Comparison of ENCODE assay signal across 3 cellular contexts in genomic region chr12:26572131-26572530, GRCh38.
TF ChIP-seq lines count a peak whose summit lies in the region.

No MANE protein-coding gene starts in this region.

TF ChIP-seq in IMR-90, 13 proteins besides CTCF, POLR2A, EP300 and RAD21 (continued from another document):
- TF ChIP-seq SMC3 (IDR thresholded peaks at IDR 0.05; ENCODE audit: low read depth, low read length) (no peak), FOS (IDR thresholded peaks at IDR 0.05; ENCODE audit: low read depth, low read length) (no peak), USF2 (IDR thresholded peaks at IDR 0.05; ENCODE audit: low read depth, low read length) (no peak), MXI1 (IDR thresholded peaks at IDR 0.05; ENCODE audit: borderline replicate concordance, low read depth, low read length) (no peak), BHLHE40 (IDR thresholded peaks at IDR 0.05; ENCODE audit: low read depth, low read length) (no peak), RFX5 (IDR thresholded peaks at IDR 0.05; ENCODE audit: low read depth, low read length) (no peak), MAZ (IDR thresholded peaks at IDR 0.05; ENCODE audit: borderline replicate concordance, low read depth, low read length) (no peak), CHD1 (IDR thresholded peaks at IDR 0.05; ENCODE audit: low read depth, low read length) (no peak), CEBPB (IDR thresholded peaks at IDR 0.05; ENCODE audit: low read depth, low read length) (no peak)
TF ChIP-seq in IMR-90: peak in this region for 0.

TF ChIP-seq in endothelial cell of umbilical vein, 7 proteins besides CTCF, POLR2A, EP300 and RAD21:
- TF ChIP-seq GATA2 (IDR thresholded peaks at IDR 0.05; ENCODE audit: insufficient read depth, insufficient read length, low read depth, low read length) = no peak
- TF ChIP-seq MAX (IDR thresholded peaks at IDR 0.05; ENCODE audit: insufficient read depth, insufficient read length) = no peak
- TF ChIP-seq FOS (IDR thresholded peaks at IDR 0.05; ENCODE audit: borderline replicate concordance, insufficient read depth, low read length) = no peak
- TF ChIP-seq EZH2 (IDR thresholded peaks at IDR 0.05; ENCODE audit: borderline replicate concordance, low read depth, low read length, severe bottlenecking) = no peak
- no peak for TF ChIP-seq POLR2AphosphoS5 (IDR thresholded peaks at IDR 0.05; ENCODE audit: insufficient read depth, low read depth, low read length)
- no peak for TF ChIP-seq JUN (IDR thresholded peaks at IDR 0.05; ENCODE audit: borderline replicate concordance, insufficient read depth, insufficient read length, low read depth)
- TF ChIP-seq MYC (IDR thresholded peaks at IDR 0.05; ENCODE audit: low read depth, low read length) = no peak

TF ChIP-seq in SK-N-SH, 30 proteins besides CTCF, POLR2A, EP300 and RAD21 (continued from another document):
- TF ChIP-seq FOSL2 (IDR thresholded peaks at IDR 0.05; ENCODE audit: borderline replicate concordance, low read depth) (no peak), SIN3A (IDR thresholded peaks at IDR 0.05; ENCODE audit: borderline replicate concordance, low read depth, low read length) (no peak), NRF1 (IDR thresholded peaks at IDR 0.05; ENCODE audit: low read depth, low read length) (no peak), EZH2phosphoT487 (IDR thresholded peaks at IDR 0.05; ENCODE audit: borderline replicate concordance, low read depth) (no peak), RXRA (IDR thresholded peaks at IDR 0.05; ENCODE audit: borderline replicate concordance, low read depth) (no peak), RFX5 (IDR thresholded peaks at IDR 0.05; ENCODE audit: low read length) (no peak), USF1 (IDR thresholded peaks at IDR 0.05; ENCODE audit: borderline replicate concordance, low read depth) (no peak), IRF3 (IDR thresholded peaks at IDR 0.05; ENCODE audit: low read depth, low read length) (no peak), GABPA (IDR thresholded peaks at IDR 0.05; ENCODE audit: low read depth) (no peak), ZBTB33 (IDR thresholded peaks at IDR 0.05; ENCODE audit: borderline replicate concordance, low read depth) (no peak), SMC3 (IDR thresholded peaks at IDR 0.05; ENCODE audit: low read depth, low read length) (no peak), MEF2A (IDR thresholded peaks at IDR 0.05; ENCODE audit: borderline replicate concordance, low read depth) (no peak), PBX3 (IDR thresholded peaks at IDR 0.05) (no peak), JUND (IDR thresholded peaks at IDR 0.05) (no peak), NFIC (IDR thresholded peaks at IDR 0.05; ENCODE audit: borderline replicate concordance) (no peak), MAX (IDR thresholded peaks at IDR 0.05; ENCODE audit: low read depth) (no peak)
